Comparison of ENCODE assay signal across 16 cellular contexts in the genomic region with DNA sequence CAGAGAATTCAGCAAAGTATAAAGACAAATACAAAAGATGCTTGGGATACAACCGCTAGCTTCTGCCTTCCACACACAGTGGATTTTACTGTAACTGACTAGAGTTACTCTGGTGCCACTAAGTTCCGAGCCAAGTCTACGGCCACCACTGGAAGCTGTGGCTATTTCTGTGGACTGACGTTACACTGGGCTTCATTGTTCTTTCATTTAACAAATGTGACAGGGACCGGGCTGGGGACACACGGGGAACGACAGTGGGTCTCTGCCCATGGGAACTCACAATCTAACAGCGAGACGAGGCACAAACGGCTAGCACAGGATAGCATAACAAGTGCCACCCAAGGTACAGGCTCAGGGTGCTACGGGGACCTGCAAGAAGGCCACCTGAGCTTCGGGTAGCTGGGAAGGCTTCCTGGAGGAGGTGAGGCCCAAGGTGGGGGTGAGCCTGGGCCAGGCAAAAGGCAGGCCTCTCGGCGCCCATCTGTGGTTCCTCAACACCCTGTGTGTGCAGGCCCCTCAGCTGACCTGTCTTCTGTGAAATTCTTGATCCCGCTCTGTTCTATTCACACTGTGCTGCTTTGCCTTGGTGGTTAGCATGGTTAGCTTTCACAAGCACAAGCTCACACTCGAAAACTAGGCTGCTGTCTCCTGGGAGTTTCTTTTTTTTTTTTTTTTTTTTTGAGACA. TPM values are rescaled to one million over a fixed set of nuclear protein-coding genes. Genes with fewer than 3 reads are reported as not detected.
DNase-seq lines count a peak whose midpoint lies in the region; ATAC-seq and TF ChIP-seq lines count a peak whose summit lies in the region.
"Had no signal": no experiment of that assay in that cellular context is flagged by ENCODE, and none has a peak within 500 bp of the region (broad histone marks: within the 10 kb centered on the region; RNA-seq: fewer than 3 reads in every experiment).

No MANE protein-coding gene starts in this region.

- H3K4me1 ChIP-seq in breast epithelium = no peaks in the 10 kb centered on the region
- no peaks in the 10 kb centered on the region for H3K4me1 ChIP-seq in PC-3 (ENCODE audit: insufficient read depth, low read length)

- H3K27me3 ChIP-seq in breast epithelium (no peaks in the 10 kb centered on the region), PC-3 (ENCODE audit: low read length) (no peaks in the 10 kb centered on the region)

- ATAC-seq in PC-3 = no peak
- ATAC-seq in esophagus mucosa = peak; percentile 13
- ATAC-seq in stimulated activated naive CD8-positive, alpha-beta T cell treated with anti-CD3 and anti-CD28 coated beads, Interleukin-15, amount 100 ng/mL, for 72 hours = no peak
- no peak for ATAC-seq in GM21737 (IDR thresholded peaks at IDR 0.05; ENCODE audit: unreplicated experiment)
- ATAC-seq: activated T-cell treated with anti-CD3 and anti-CD28 coated beads, Interleukin-2, amount 50 U/mL, for 4 hours; SK-N-SH treated with all-trans-retinoic acid at 6 μM for 48 hours had no signal

- H3K9me3 ChIP-seq in breast epithelium (no peaks in the 10 kb centered on the region), PC-3 (ENCODE audit: low read length) (no peaks in the 10 kb centered on the region)

- no peak for DNase-seq in MCF 10A (ENCODE audit: unreplicated experiment)
- no peak for DNase-seq in breast epithelium (ENCODE audit: low spot score in 2 of 2)
- DNase-seq in PC-3 = no peak
- DNase-seq in stimulated activated naive CD8-positive, alpha-beta T cell treated with anti-CD3 and anti-CD28 coated beads, Interleukin-15, amount 100 ng/mL, for 72 hours = no peak
- DNase-seq in 8988T = no peak
- DNase-seq in COR-L47 (lab: John Stamatoyannopoulos, UW) = no peak
- DNase-seq: activated CD4-positive, alpha-beta T cell treated with anti-CD3 and anti-CD28 coated beads for 1 hour; activated T-cell treated with anti-CD3 and anti-CD28 coated beads, Interleukin-2, amount 50 U/mL, for 4 hours; KBM-7; NCI-H1417; NCI-H345; occipital lobe had no signal

- no peaks in the 10 kb centered on the region for H3K9me2 ChIP-seq in PC-3 (replicated peaks; ENCODE audit: low read length)

- H3K27ac Mint-ChIP-seq in MCF 10A (ENCODE audit: low read depth, unreplicated experiment) = no peak overlapping the region
- H3K27ac Mint-ChIP-seq in stimulated activated naive CD8-positive, alpha-beta T cell treated with anti-CD3 and anti-CD28 coated beads, Interleukin-15, amount 100 ng/mL, for 72 hours = peak overlapping the region; percentile 71 to 85

- H3K9me3 Mint-ChIP-seq in MCF 10A (ENCODE audit: unreplicated experiment) = no peaks in the 10 kb centered on the region
- no peaks in the 10 kb centered on the region for H3K9me3 Mint-ChIP-seq in stimulated activated naive CD8-positive, alpha-beta T cell treated with anti-CD3 and anti-CD28 coated beads, Interleukin-15, amount 100 ng/mL, for 72 hours
- H3K9me3 Mint-ChIP-seq: activated T-cell treated with anti-CD3 and anti-CD28 coated beads, Interleukin-2, amount 50 U/mL, for 4 hours had no signal

- no peak for TF ChIP-seq POLR2A in breast epithelium (IDR thresholded peaks at IDR 0.05)

- no peak overlapping the region for H3K27ac ChIP-seq in breast epithelium
- no peak overlapping the region for H3K27ac ChIP-seq in PC-3 (ENCODE audit: low read length)

- H3K9ac ChIP-seq in PC-3 (ENCODE audit: low read length) = no peak overlapping the region

- H3F3A ChIP-seq in PC-3 (ENCODE audit: low read length, unreplicated experiment) = no peaks in the 10 kb centered on the region

- no peak overlapping the region for H3K4me3 Mint-ChIP-seq in MCF 10A (ENCODE audit: unreplicated experiment)
- no peak overlapping the region for H3K4me3 Mint-ChIP-seq in stimulated activated naive CD8-positive, alpha-beta T cell treated with anti-CD3 and anti-CD28 coated beads, Interleukin-15, amount 100 ng/mL, for 72 hours
- H3K4me3 Mint-ChIP-seq: activated T-cell treated with anti-CD3 and anti-CD28 coated beads, Interleukin-2, amount 50 U/mL, for 4 hours had no signal

- intact Hi-C loops in MCF 10A (cut with micrococcal nuclease) = no loop called here
- intact Hi-C loops in breast epithelium (cut with DNase I; ENCODE audit: low total_unique reads) = no loop called here
- intact Hi-C loops in PC-3 (cut with micrococcal nuclease) = no loop called here

- H2AFZ ChIP-seq in PC-3 (ENCODE audit: low read length) = no peak overlapping the region

- H3K4me3 ChIP-seq in breast epithelium (no peak overlapping the region), PC-3 (ENCODE audit: low read length) (no peak overlapping the region)
- H3K4me3 ChIP-seq: smooth muscle cell had no signal

- CTCF ChIA-PET in MCF 10A (lab: Yijun Ruan, JAX) (interaction anchor here (1.1 kb wide), 1 partner anchor 10 kb away, joined by 3 read pairs; no protein-coding TSS in a partner anchor), PC-3 (lab: Charles Lee) (no interaction called here)

- POLR2A ChIA-PET in MCF 10A (lab: Yijun Ruan, JAX) = interaction anchor here (0.7 kb wide), 1 partner anchor 20 kb away, joined by 3 read pairs; no protein-coding TSS in a partner anchor
- POLR2A ChIA-PET in PC-3 (lab: Charles Lee; ENCODE audit: unreplicated experiment) = interaction anchor here (0.6 kb wide), 1 partner anchor 705 kb away, joined by 6 read pairs; no protein-coding TSS in a partner anchor

- TF ChIP-seq CTCF in MCF 10A (IDR thresholded peaks at IDR 0.05; ENCODE audit: unreplicated experiment) = no peak
- TF ChIP-seq CTCF in breast epithelium (IDR thresholded peaks at IDR 0.05) = no peak
- no peak for TF ChIP-seq CTCF in PC-3 (conservative IDR thresholded peaks at IDR 0.05; ENCODE audit: low read depth, low read length)

- H3K36me3 ChIP-seq in breast epithelium = peaks cover 9% of the 10 kb centered on the region
- H3K36me3 ChIP-seq in PC-3 (ENCODE audit: low read depth, low read length) = peaks cover 39% of the 10 kb centered on the region

- no peaks in the 10 kb centered on the region for H3K79me2 ChIP-seq in PC-3 (ENCODE audit: low read length)

- peaks cover 9% of the 10 kb centered on the region for H3K4me1 Mint-ChIP-seq in MCF 10A (ENCODE audit: insufficient read depth, unreplicated experiment)
- peaks cover 70% of the 10 kb centered on the region for H3K4me1 Mint-ChIP-seq in stimulated activated naive CD8-positive, alpha-beta T cell treated with anti-CD3 and anti-CD28 coated beads, Interleukin-15, amount 100 ng/mL, for 72 hours

- BruUV-seq in MCF 10A (replicated peaks; lab: Mats Ljungman, UMichigan) (TSS peak; percentile 36), PC-3 (replicated peaks; lab: Mats Ljungman, UMichigan) (TSS peak; percentile 33)

- H4K20me1 ChIP-seq in PC-3 (ENCODE audit: low read length) = peaks cover 28% of the 10 kb centered on the region

- peaks cover 25% of the 10 kb centered on the region for H3K36me3 Mint-ChIP-seq in MCF 10A (ENCODE audit: insufficient read depth, unreplicated experiment)

- H3K27me3 Mint-ChIP-seq in MCF 10A (ENCODE audit: insufficient read depth, unreplicated experiment) = no peaks in the 10 kb centered on the region
- H3K27me3 Mint-ChIP-seq in stimulated activated naive CD8-positive, alpha-beta T cell treated with anti-CD3 and anti-CD28 coated beads, Interleukin-15, amount 100 ng/mL, for 72 hours = no peaks in the 10 kb centered on the region

- H3K4me2 ChIP-seq in PC-3 (ENCODE audit: low read length) = no peak overlapping the region
- H3K4me2 ChIP-seq: smooth muscle cell had no signal

RNA-seq across cellular contexts. Expression of a gene that starts 10.3 kb away (rescaled TPM):
- total RNA-seq in MCF 10A (2022) (0.37 TPM in 1 of 2 replicates, not detected in the other), breast epithelium (1 to 10 TPM in 1 of 3 donors, under 1 TPM in 2; 0.48 to 2.2 (median 0.66) TPM), PC-3 (2014; rRNA removed) (0.29 and 2.2 TPM in 2 replicates), esophagus mucosa (not detected)
- total RNA-seq: occipital lobe, smooth muscle cell had no signal

RNA-seq across cellular contexts. Expression of a gene that starts 22.0 kb away (rescaled TPM):
- total RNA-seq in MCF 10A (2022) (23.7 and 24.5 TPM in 2 replicates), breast epithelium (10 to 100 TPM in 1 of 3 donors, 1 to 10 TPM in 2; 5.9 to 20.0 (median 8.2) TPM), PC-3 (2014; rRNA removed) (50.7 and 75.5 TPM in 2 replicates), esophagus mucosa (15.1 TPM)

RNA-seq across cellular contexts. Expression of a gene that starts 22.3 kb away (rescaled TPM):
- total RNA-seq in MCF 10A (2022) (42.0 and 44.9 TPM in 2 replicates), breast epithelium (10 to 100 TPM; 30.9 to 41.0 (median 36.4) TPM), PC-3 (2014; rRNA removed) (129 and 149 TPM in 2 replicates), esophagus mucosa (23.6 TPM)

RNA-seq across cellular contexts. Expression of a gene that starts 29.5 kb away (rescaled TPM):
- total RNA-seq in MCF 10A (2022) (25.2 and 25.5 TPM in 2 replicates), breast epithelium (10 to 100 TPM; 21.0 to 31.8 (median 30.4) TPM), PC-3 (2014; rRNA removed) (17.8 and 18.8 TPM in 2 replicates), esophagus mucosa (15.8 TPM)

RNA-seq across cellular contexts. Expression of a gene that starts 29.9 kb away (rescaled TPM):
- 74.7 and 79.2 TPM in 2 replicates for total RNA-seq in MCF 10A (2022)
- 10 to 100 TPM; 11.9 to 13.8 (median 12.5) TPM for total RNA-seq in breast epithelium
- total RNA-seq in PC-3 (2014; rRNA removed) = 42.3 and 61.0 TPM in 2 replicates
- 32.7 TPM for total RNA-seq in esophagus mucosa
